8 cellular contexts compared by ENCODE assay signal in genomic region chr3:120596116-120596852, GRCh38. TPM values are rescaled to one million over a fixed set of nuclear protein-coding genes. Genes with fewer than 3 reads are reported as not detected.
DNase-seq lines count a peak whose midpoint lies in the region; ATAC-seq and TF ChIP-seq lines count a peak whose summit lies in the region.

Gene NDUFB4, plus strand, starts transcription at chr3:120596336. Its CDS starts 24 bp downstream, at chr3:120596360.

- H3K4me3 Mint-ChIP-seq in activated T-cell treated with anti-CD3 and anti-CD28 coated beads, Interleukin-2, amount 50 U/mL, for 24 hours: peak within 1 kb of the TSS; percentile 92

- no peaks in the 10 kb centered on the region for H3K9me3 Mint-ChIP-seq in activated T-cell treated with anti-CD3 and anti-CD28 coated beads, Interleukin-2, amount 50 U/mL, for 24 hours

- TF ChIP-seq CTCF in epithelial cell of proximal tubule (conservative IDR thresholded peaks at IDR 0.05; ENCODE audit: low read depth, low read length): no peak

- no peaks in the 10 kb centered on the region for H3K27me3 Mint-ChIP-seq in activated T-cell treated with anti-CD3 and anti-CD28 coated beads, Interleukin-2, amount 50 U/mL, for 24 hours

- H3K4me3 ChIP-seq in epithelial cell of proximal tubule (ENCODE audit: low read depth, low read length): peak within 1 kb of the TSS; percentile 75

- H3K27ac Mint-ChIP-seq in activated T-cell treated with anti-CD3 and anti-CD28 coated beads, Interleukin-2, amount 50 U/mL, for 24 hours: peak within 1 kb of the TSS; percentile 98

- peaks cover 19% of the 10 kb centered on the region for H3K36me3 Mint-ChIP-seq in activated T-cell treated with anti-CD3 and anti-CD28 coated beads, Interleukin-2, amount 50 U/mL, for 24 hours (ENCODE audit: low read depth)

- DNase-seq in DMS153 treated with DMSO at 0.1 percent for 48 hours (lab: John Stamatoyannopoulos, UW; ENCODE audit: unreplicated experiment) (peak; percentile 100), KBM-7 (peak; percentile 96), epithelial cell of proximal tubule (ENCODE audit: low read depth) (peak; percentile 82), mucosa of gallbladder (ENCODE audit: low spot score) (peak; percentile 97)
- DNase-seq in activated T-cell treated with anti-CD3 and anti-CD28 coated beads, Interleukin-2, amount 50 U/mL, for 24 hours: peak; percentile 93
- DNase-seq in stimulated activated CD8-positive, alpha-beta memory T cell treated with anti-CD3 and anti-CD28 coated beads, Interleukin-4, amount 100 ng/mL, for 4 hours (ENCODE audit: low read depth in 2 of 2, low spot score in 1 of 2): peak; percentile 94

- ATAC-seq in GM21717 (IDR thresholded peaks at IDR 0.05; ENCODE audit: unreplicated experiment): peak; percentile 93

- in situ Hi-C loops in KBM-7 (cut with MboI; ENCODE audit: low pct_unique_long_range_greater_than_20kb, low sequenced_read_pairs): no loop called here

- H3K4me1 Mint-ChIP-seq in activated T-cell treated with anti-CD3 and anti-CD28 coated beads, Interleukin-2, amount 50 U/mL, for 24 hours (ENCODE audit: low read depth): peaks cover 15% of the 10 kb centered on the region

TF ChIP-seq in PFSK-1, 5 proteins besides CTCF, POLR2A, EP300 and RAD21:
- no peak for TF ChIP-seq FOXP2 (optimal IDR thresholded peaks at IDR 0.05; ENCODE audit: borderline replicate concordance, extremely low read depth, extremely low read length, insufficient read depth)
- no peak for TF ChIP-seq SIN3A (IDR thresholded peaks at IDR 0.05; ENCODE audit: borderline replicate concordance, insufficient read depth, low read length)
- peak; percentile 61; the same call in 1 of the 2 replicates for TF ChIP-seq TAF1 (IDR thresholded peaks at IDR 0.05; ENCODE audit: borderline replicate concordance, insufficient read depth, low read length)
- TF ChIP-seq POLR2AphosphoS5 (IDR thresholded peaks at IDR 0.05; ENCODE audit: low read depth, low read length): peak; percentile 86
- TF ChIP-seq REST (IDR thresholded peaks at IDR 0.05; ENCODE audit: insufficient read depth in 1 of 2, low read depth in 2 of 2, low read length in 2 of 2): no peak

RNA-seq across cellular contexts. Expression of gene NDUFB4, which starts in this region (rescaled TPM):
- polyA plus RNA-seq in PFSK-1 (2012; ENCODE audit: insufficient read length, low read depth): 278 TPM
- 172 and 229 TPM in 2 replicates for total RNA-seq in epithelial cell of proximal tubule
- total RNA-seq in mucosa of gallbladder: 125 TPM

Comparison
In these comparisons a context has a peak if more than half of its experiments do, and no peak if none do; other contexts are left out.
1. Peak in every context shown above with its lines: DNase-seq, ATAC-seq and H3K4me3 ChIP-seq.